Comparison of ENCODE assay signal across 19 cellular contexts in genomic region chr5:172459396-172460165, GRCh38.
"Had no signal": no experiment of that assay in that cellular context is flagged by ENCODE, and none has a peak within 500 bp of the region (broad histone marks: within the 10 kb centered on the region; RNA-seq: fewer than 3 reads in every experiment).

No MANE protein-coding gene starts in this region.

- DNase-seq: activated CD4-positive, alpha-beta T cell treated with anti-CD3 and anti-CD28 coated beads, Interleukin-2, amount 50 U/mL, for 4 hours; activated effector memory CD4-positive, alpha-beta T cell treated with anti-CD3 and anti-CD28 coated beads, Interleukin-2, amount 50 U/mL, for 16 hours; activated naive CD8-positive, alpha-beta T cell treated with anti-CD3 and anti-CD28 coated beads for 36 hours; activated T-cell treated with anti-CD3 and anti-CD28 coated beads, Interleukin-2, amount 50 U/mL, for 72 hours; amniotic stem cell; effector memory CD8-positive, alpha-beta T cell; left cardiac atrium; lower lobe of right lung; small intestine; stimulated activated CD4-positive, alpha-beta T cell treated with anti-CD3 and anti-CD28 coated beads, Interleukin-4, amount 100 ng/mL, for 1 hour; stomach; testis; upper lobe of right lung had no signal

- H3K4me3 Mint-ChIP-seq: activated naive CD8-positive, alpha-beta T cell treated with anti-CD3 and anti-CD28 coated beads for 36 hours; activated T-cell treated with anti-CD3 and anti-CD28 coated beads, Interleukin-2, amount 50 U/mL, for 72 hours; effector memory CD8-positive, alpha-beta T cell; natural killer cell treated with Interleukin-12 subunit alpha and Interleukin-12 subunit beta and Interleukin-15 and Interleukin-18, amount 100 ng/mL, for 72 hours; stimulated activated effector memory CD8-positive, alpha-beta T cell treated with anti-CD3 and anti-CD28 coated beads, Interleukin-12 subunit alpha, Interleukin-12 subunit beta, amount 100 ng/mL, for 72 hours; T-helper 1 cell treated with Interleukin-12 subunit alpha and Interleukin-12 subunit beta and Interleukin-4 antibody, amounts not matched to agents 30 μg/mL and 1 μg/mL, for 36 hours had no signal

- H3K36me3 ChIP-seq: cardiac muscle cell, lower lobe of right lung, right atrium auricular region, stomach, upper lobe of right lung had no signal

- H3K27ac Mint-ChIP-seq: activated naive CD8-positive, alpha-beta T cell treated with anti-CD3 and anti-CD28 coated beads for 36 hours; activated T-cell treated with anti-CD3 and anti-CD28 coated beads, Interleukin-2, amount 50 U/mL, for 72 hours; effector memory CD8-positive, alpha-beta T cell; natural killer cell treated with Interleukin-12 subunit alpha and Interleukin-12 subunit beta and Interleukin-15 and Interleukin-18, amount 100 ng/mL, for 72 hours; stimulated activated effector memory CD8-positive, alpha-beta T cell treated with anti-CD3 and anti-CD28 coated beads, Interleukin-12 subunit alpha, Interleukin-12 subunit beta, amount 100 ng/mL, for 72 hours; T-helper 1 cell treated with Interleukin-12 subunit alpha and Interleukin-12 subunit beta and Interleukin-4 antibody, amounts not matched to agents 30 μg/mL and 1 μg/mL, for 36 hours had no signal

- ATAC-seq: activated T-cell treated with anti-CD3 and anti-CD28 coated beads, Interleukin-2, amount 50 U/mL, for 72 hours; effector memory CD8-positive, alpha-beta T cell; left cardiac atrium; lower lobe of right lung; natural killer cell treated with Interleukin-12 subunit alpha and Interleukin-12 subunit beta and Interleukin-15 and Interleukin-18, amount 100 ng/mL, for 72 hours; stimulated activated effector memory CD8-positive, alpha-beta T cell treated with anti-CD3 and anti-CD28 coated beads, Interleukin-12 subunit alpha, Interleukin-12 subunit beta, amount 100 ng/mL, for 72 hours; upper lobe of right lung had no signal

- H3K4me2 ChIP-seq: hepatocyte had no signal

- H3K27me3 ChIP-seq: cardiac muscle cell, hepatocyte, right atrium auricular region, testis, upper lobe of right lung had no signal

- H3K27ac ChIP-seq: cardiac muscle cell, hepatocyte, lower lobe of right lung, right atrium auricular region, stomach, testis, upper lobe of right lung had no signal

- H3K9me3 Mint-ChIP-seq: natural killer cell treated with Interleukin-12 subunit alpha and Interleukin-12 subunit beta and Interleukin-15 and Interleukin-18, amount 100 ng/mL, for 72 hours; T-helper 1 cell treated with Interleukin-12 subunit alpha and Interleukin-12 subunit beta and Interleukin-4 antibody, amounts not matched to agents 30 μg/mL and 1 μg/mL, for 36 hours had no signal

- H3K9me3 ChIP-seq: testis, upper lobe of right lung had no signal

- H3K4me3 ChIP-seq: cardiac muscle cell, hepatocyte, lower lobe of right lung, right atrium auricular region, stomach, testis, upper lobe of right lung had no signal

- H2AFZ ChIP-seq: hepatocyte had no signal

- FAIRE-seq: small intestine had no signal

- H3K36me3 Mint-ChIP-seq: activated naive CD8-positive, alpha-beta T cell treated with anti-CD3 and anti-CD28 coated beads for 36 hours; natural killer cell treated with Interleukin-12 subunit alpha and Interleukin-12 subunit beta and Interleukin-15 and Interleukin-18, amount 100 ng/mL, for 72 hours; stimulated activated effector memory CD8-positive, alpha-beta T cell treated with anti-CD3 and anti-CD28 coated beads, Interleukin-12 subunit alpha, Interleukin-12 subunit beta, amount 100 ng/mL, for 72 hours had no signal

- H3K79me2 ChIP-seq: hepatocyte had no signal
